In genomic region chr1:25117233-25117823, GRCh38 we compare ENCODE assay signal across 1 cellular context.
A peak's percentile ranks its signal among the peaks of the same experiment; 100 is the strongest.
TF ChIP-seq lines count a peak whose summit lies in the region.

No MANE protein-coding gene starts in this region.

TF ChIP-seq in HepG2, 621 proteins besides CTCF, POLR2A, EP300 and RAD21 (continued from another document):
- no peak for TF ChIP-seq ZFP36 (IDR thresholded peaks at IDR 0.05; ENCODE audit: borderline replicate concordance, low read depth, low read length, partially characterized antibody)
- TF ChIP-seq SALL1 (CRISPR knock-in tag; IDR thresholded peaks at IDR 0.05) = peak; percentile 50
- no peak for TF ChIP-seq ARID4A (CRISPR knock-in tag; IDR thresholded peaks at IDR 0.05; ENCODE audit: borderline replicate concordance)
- TF ChIP-seq TRIM24 (CRISPR knock-in tag; IDR thresholded peaks at IDR 0.05) = no peak
- TF ChIP-seq ZMYM4 (CRISPR knock-in tag; IDR thresholded peaks at IDR 0.05) = 0 out of 2 replicates have a peak, but pooled peaks have one; percentile 24
- no peak for TF ChIP-seq ZNF724P (CRISPR knock-in tag; IDR thresholded peaks at IDR 0.05; ENCODE audit: borderline replicate concordance)
- peak; percentile 48 for TF ChIP-seq ZNF687 (CRISPR knock-in tag; IDR thresholded peaks at IDR 0.05)
- no peak for TF ChIP-seq AHDC1 (CRISPR knock-in tag; IDR thresholded peaks at IDR 0.05; ENCODE audit: borderline replicate concordance)
- TF ChIP-seq FLYWCH1 (CRISPR knock-in tag; IDR thresholded peaks at IDR 0.05) = no peak
- TF ChIP-seq NFIB (CRISPR knock-in tag; IDR thresholded peaks at IDR 0.05; ENCODE audit: borderline replicate concordance) = no peak
- no peak for TF ChIP-seq ZNF576 (CRISPR knock-in tag; IDR thresholded peaks at IDR 0.05)
- TF ChIP-seq SIN3B (IDR thresholded peaks at IDR 0.05; ENCODE audit: low read length) = no peak
- TF ChIP-seq SP140L (CRISPR knock-in tag; IDR thresholded peaks at IDR 0.05; ENCODE audit: borderline replicate concordance) = no peak
- 0 out of 2 replicates have a peak, but pooled peaks have one; percentile 24 for TF ChIP-seq GATAD2A (CRISPR knock-in tag; IDR thresholded peaks at IDR 0.05)
